19 cellular contexts compared by ENCODE assay signal in the genomic region with DNA sequence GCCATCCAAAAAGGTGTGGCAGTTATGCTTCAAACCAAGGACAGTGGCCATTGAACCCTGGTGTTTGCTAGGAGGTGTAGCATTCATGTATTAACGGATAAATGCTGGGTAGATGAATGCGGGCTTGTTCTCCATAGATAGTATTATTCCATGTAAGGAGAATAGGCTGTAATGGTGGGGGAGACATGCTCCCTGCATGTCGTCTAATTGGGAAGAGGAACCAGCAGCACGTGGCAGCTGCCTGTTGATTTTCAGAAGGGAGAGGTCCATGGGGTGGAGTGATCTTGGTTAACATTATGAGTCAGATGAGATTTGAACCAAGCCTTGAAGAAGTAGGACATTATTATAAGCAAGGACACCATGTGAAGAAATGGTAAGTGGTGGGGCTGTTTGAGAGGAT.
DNase-seq lines count a peak whose midpoint lies in the region; ATAC-seq and TF ChIP-seq lines count a peak whose summit lies in the region.
"Had no signal": no experiment of that assay in that cellular context is flagged by ENCODE, and none has a peak within 500 bp of the region (broad histone marks: within the 10 kb centered on the region; RNA-seq: fewer than 3 reads in every experiment).

No MANE protein-coding gene starts in this region.

- peaks cover 10% of the 10 kb centered on the region for H3K4me1 Mint-ChIP-seq in dendritic cell treated with granulocyte-macrophage colony-stimulating factor and Interleukin-4, amounts not matched to agents 40 ng/mL and 50 ng/mL, for 4 days (ENCODE audit: low read depth)
- H3K4me1 Mint-ChIP-seq in neural crest cell: no peaks in the 10 kb centered on the region
- H3K4me1 Mint-ChIP-seq: CD8-positive, alpha-beta memory T cell had no signal

- no peaks in the 10 kb centered on the region; a peak in 1 of 4 replicates for H3K79me1 ChIP-seq in IMR-90 (ENCODE audit: low read depth in 1 of 2, low read length in 2 of 2)

- TF ChIP-seq RAD21 in IMR-90 (IDR thresholded peaks at IDR 0.05; ENCODE audit: low read length): no peak

- no peak overlapping the region for H2BK15ac ChIP-seq in IMR-90 (ENCODE audit: low read depth, low read length)

- TF ChIP-seq POLR2A in IMR-90 (IDR thresholded peaks at IDR 0.05; ENCODE audit: low read depth, low read length) (no peak), esophagus squamous epithelium (IDR thresholded peaks at IDR 0.05) (no peak)

- POLR2A ChIA-PET in IMR-90 (lab: Charles Lee; ENCODE audit: unreplicated experiment): no interaction called here

- no peak overlapping the region for H3K4me3 Mint-ChIP-seq in dendritic cell treated with granulocyte-macrophage colony-stimulating factor and Interleukin-4, amounts not matched to agents 40 ng/mL and 50 ng/mL, for 4 days
- H3K4me3 Mint-ChIP-seq in neural crest cell: no peak overlapping the region
- H3K4me3 Mint-ChIP-seq: CD4-positive, CD25-positive, alpha-beta regulatory T cell; CD8-positive, alpha-beta memory T cell; H9; IgD-negative memory B cell had no signal

- H3K23ac ChIP-seq in IMR-90 (ENCODE audit: low read depth, low read length): no peak overlapping the region

- no peak overlapping the region for H2BK5ac ChIP-seq in IMR-90 (ENCODE audit: low read depth, low read length, poor library complexity, severe bottlenecking)

- no peak overlapping the region for H2BK20ac ChIP-seq in IMR-90 (ENCODE audit: low read depth, low read length)

- H4K20me1 ChIP-seq in IMR-90 (ENCODE audit: insufficient read depth, low read length): no peaks in the 10 kb centered on the region

- no peaks in the 10 kb centered on the region for H3K27me3 ChIP-seq in IMR-90 (ENCODE audit: control insufficient read depth, insufficient read depth, low read length)
- no peaks in the 10 kb centered on the region for H3K27me3 ChIP-seq in esophagus squamous epithelium
- H3K27me3 ChIP-seq: BE2C had no signal

- no peak overlapping the region for H3K14ac ChIP-seq in IMR-90 (replicated peaks; ENCODE audit: low read depth, low read length)

- in situ Hi-C loops in IMR-90 (cut with MboI; ENCODE audit: low sequenced_read_pairs): loop anchor here (5.0 kb wide), 1 partner anchor 172 kb away; no protein-coding TSS in a partner anchor

- H2AK9ac ChIP-seq in IMR-90 (replicated peaks; ENCODE audit: low read depth, low read length, poor library complexity): no peak overlapping the region

- H3K9me3 Mint-ChIP-seq in dendritic cell treated with granulocyte-macrophage colony-stimulating factor and Interleukin-4, amounts not matched to agents 40 ng/mL and 50 ng/mL, for 4 days: no peaks in the 10 kb centered on the region
- H3K9me3 Mint-ChIP-seq in neural crest cell: no peaks in the 10 kb centered on the region
- H3K9me3 Mint-ChIP-seq: CD4-positive, CD25-positive, alpha-beta regulatory T cell; CD8-positive, alpha-beta memory T cell; H9; IgD-negative memory B cell had no signal

- H2BK120ac ChIP-seq in IMR-90 (ENCODE audit: low read depth, low read length): 0 out of 2 replicates have a peak overlapping the region, but pooled peaks have one; percentile 6

- H4K8ac ChIP-seq in IMR-90 (ENCODE audit: low read depth in 2 of 2, low read length in 2 of 2): no peak overlapping the region

- H3K4me3 ChIP-seq in IMR-90 (ENCODE audit: insufficient read depth, low read depth, low read length) (no peak overlapping the region), esophagus squamous epithelium (no peak overlapping the region)

- no peaks in the 10 kb centered on the region for H3K9me1 ChIP-seq in IMR-90 (ENCODE audit: insufficient read depth, low read length)

- TF ChIP-seq CTCF in IMR-90 (conservative IDR thresholded peaks at IDR 0.05; ENCODE audit: low read depth, low read length) (no peak), neural crest cell (conservative IDR thresholded peaks at IDR 0.05) (no peak), esophagus squamous epithelium (IDR thresholded peaks at IDR 0.05) (no peak)

- H3K27ac Mint-ChIP-seq in dendritic cell treated with granulocyte-macrophage colony-stimulating factor and Interleukin-4, amounts not matched to agents 40 ng/mL and 50 ng/mL, for 4 days: peak overlapping the region; percentile 1
- H3K27ac Mint-ChIP-seq in neural crest cell (ENCODE audit: unreplicated experiment): peak overlapping the region; percentile 69
- H3K27ac Mint-ChIP-seq: CD4-positive, CD25-positive, alpha-beta regulatory T cell; H9; IgD-negative memory B cell had no signal

- no peaks in the 10 kb centered on the region for H3K9me3 ChIP-seq in IMR-90 (ENCODE audit: control insufficient read depth, insufficient read depth, low read length)
- H3K9me3 ChIP-seq in esophagus squamous epithelium: no peaks in the 10 kb centered on the region
- H3K9me3 ChIP-seq: BE2C, Caco-2 had no signal

- peaks cover 6% of the 10 kb centered on the region for H3K36me3 ChIP-seq in IMR-90 (ENCODE audit: control insufficient read depth, insufficient read depth, low read length)
- peaks cover 0 to 26% (median 5%) of the 10 kb centered on the region in 3 donors for H3K36me3 ChIP-seq in esophagus squamous epithelium

- no peaks in the 10 kb centered on the region for H3K27me3 Mint-ChIP-seq in dendritic cell treated with granulocyte-macrophage colony-stimulating factor and Interleukin-4, amounts not matched to agents 40 ng/mL and 50 ng/mL, for 4 days
- no peaks in the 10 kb centered on the region for H3K27me3 Mint-ChIP-seq in neural crest cell (ENCODE audit: low read depth)
- H3K27me3 Mint-ChIP-seq: CD4-positive, CD25-positive, alpha-beta regulatory T cell; CD8-positive, alpha-beta memory T cell; IgD-negative memory B cell had no signal

- H3K4me2 ChIP-seq in IMR-90 (ENCODE audit: low read depth, low read length): no peak overlapping the region

- H3K4me1 ChIP-seq in IMR-90 (ENCODE audit: control insufficient read depth, insufficient read depth, low read length) (no peaks in the 10 kb centered on the region; the same call in 1 of the 2 replicates), esophagus squamous epithelium (no peaks in the 10 kb centered on the region)
- H3K4me1 ChIP-seq: BE2C, Caco-2 had no signal

- 100% methylated on average over 4 of the region's 4 CpGs; no CpG with 5 or more reads in 1 of the 2 experiments for WGBS in IMR-90 (ENCODE audit: extremely low coverage in 2 of 2, insufficient read length in 1 of 2), 2 experiments
- 81 to 96% methylated on average over 4 of the region's 4 CpGs for WGBS in esophagus squamous epithelium, 2 donors

- DNase-seq in IMR-90: no peak
- peak; percentile 1 for DNase-seq in OCI-M1 (lab: John Stamatoyannopoulos, UW)
- DNase-seq in neural crest cell (ENCODE audit: low read depth, low spot score): no peak
- no peak for DNase-seq in DMS114 treated with DMSO at 0.1 percent for 48 hours (lab: John Stamatoyannopoulos, UW; ENCODE audit: unreplicated experiment)
- DNase-seq in COLO668 (lab: John Stamatoyannopoulos, UW; ENCODE audit: unreplicated experiment): no peak
- no peak for DNase-seq in esophagus squamous epithelium (lab: John Stamatoyannopoulos, UW)
- DNase-seq: ACHN; BE2C; C1 segment of cervical spinal cord; Caco-2; CD4-positive, CD25-positive, alpha-beta regulatory T cell; CD8-positive, alpha-beta memory T cell; DMS153; DMS79; GDM1; H9; KG1 had no signal

- dilution Hi-C loops in IMR-90 (cut with HindIII; ENCODE audit: low sequenced_read_pairs, unreplicated experiment): no loop called here

- no peak overlapping the region for H4K5ac ChIP-seq in IMR-90 (ENCODE audit: low read depth, low read length)

- H3K9ac ChIP-seq in IMR-90 (ENCODE audit: low read depth, low read length): no peak overlapping the region

- peaks cover 28% of the 10 kb centered on the region for H3K36me3 Mint-ChIP-seq in dendritic cell treated with granulocyte-macrophage colony-stimulating factor and Interleukin-4, amounts not matched to agents 40 ng/mL and 50 ng/mL, for 4 days (ENCODE audit: low read depth)
- H3K36me3 Mint-ChIP-seq in neural crest cell (ENCODE audit: low read depth): peaks cover 10% of the 10 kb centered on the region
- H3K36me3 Mint-ChIP-seq: IgD-negative memory B cell had no signal

- H2AK5ac ChIP-seq in IMR-90 (ENCODE audit: low read depth, low read length): peak overlapping the region; percentile 59

- no peak overlapping the region for H2AFZ ChIP-seq in IMR-90 (replicated peaks; ENCODE audit: low read length, poor library complexity)

- H3K27ac ChIP-seq in IMR-90 (ENCODE audit: insufficient read depth, low read length) (no peak overlapping the region), esophagus squamous epithelium (no peak overlapping the region)

- no TSS peak for BruUV-seq in IMR-90 (replicated peaks; lab: Mats Ljungman, UMichigan)

- peak overlapping the region; percentile 16; the same call in 1 of the 2 replicates for H3K18ac ChIP-seq in IMR-90 (ENCODE audit: low read depth, low read length)

- CTCF ChIA-PET in IMR-90 (lab: Yijun Ruan, JAX): no interaction called here

- no peak overlapping the region for H3K56ac ChIP-seq in IMR-90 (ENCODE audit: extremely low read depth, insufficient read depth, low read length)

- ATAC-seq in IMR-90 (ENCODE audit: low read depth): no peak

- no peak overlapping the region for H3K4ac ChIP-seq in IMR-90 (ENCODE audit: low read depth, low read length)

- H4K91ac ChIP-seq in IMR-90 (ENCODE audit: insufficient read depth, low read depth, low read length): no peak overlapping the region

- intact Hi-C loops in IMR-90 (cut with micrococcal nuclease): loop anchor here (5.0 kb wide), 3 partner anchors 73 to 283 kb away; no protein-coding TSS in a partner anchor
- intact Hi-C loops in dendritic cell treated with granulocyte-macrophage colony-stimulating factor and Interleukin-4, amounts not matched to agents 40 ng/mL and 50 ng/mL, for 4 days (cut with micrococcal nuclease): no loop called here
- intact Hi-C loops in esophagus squamous epithelium (cut with DNase I): loop anchor here (10.0 kb wide), 1 partner anchor 174 kb away; no protein-coding TSS in a partner anchor

TF ChIP-seq in IMR-90, 13 proteins besides CTCF, POLR2A, EP300 and RAD21 (continues in another document):
- TF ChIP-seq SMC3 (IDR thresholded peaks at IDR 0.05; ENCODE audit: low read depth, low read length) (no peak), BHLHE40 (IDR thresholded peaks at IDR 0.05; ENCODE audit: low read depth, low read length) (no peak), RFX5 (IDR thresholded peaks at IDR 0.05; ENCODE audit: low read depth, low read length) (no peak), RCOR1 (IDR thresholded peaks at IDR 0.05; ENCODE audit: insufficient replicate concordance, low read length) (no peak), CHD1 (IDR thresholded peaks at IDR 0.05; ENCODE audit: low read depth, low read length) (no peak), CEBPB (IDR thresholded peaks at IDR 0.05; ENCODE audit: low read depth, low read length) (no peak), FOS (IDR thresholded peaks at IDR 0.05; ENCODE audit: low read depth, low read length) (no peak)
- TF ChIP-seq, protein P1, sequence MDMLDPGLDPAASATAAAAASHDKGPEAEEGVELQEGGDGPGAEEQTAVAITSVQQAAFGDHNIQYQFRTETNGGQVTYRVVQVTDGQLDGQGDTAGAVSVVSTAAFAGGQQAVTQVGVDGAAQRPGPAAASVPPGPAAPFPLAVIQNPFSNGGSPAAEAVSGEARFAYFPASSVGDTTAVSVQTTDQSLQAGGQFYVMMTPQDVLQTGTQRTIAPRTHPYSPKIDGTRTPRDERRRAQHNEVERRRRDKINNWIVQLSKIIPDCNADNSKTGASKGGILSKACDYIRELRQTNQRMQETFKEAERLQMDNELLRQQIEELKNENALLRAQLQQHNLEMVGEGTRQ (IDR thresholded peaks at IDR 0.05; ENCODE audit: low read depth, low read length): no peak
